1 cellular context compared by ENCODE assay signal in genomic region chr9:27572036-27572435, GRCh38.
TF ChIP-seq lines count a peak whose summit lies in the region.

No MANE protein-coding gene starts in this region.

TF ChIP-seq in WTC11, 78 proteins besides CTCF, POLR2A, EP300 and RAD21 (continued from another document):
- TF ChIP-seq ZBTB43 (CRISPR knock-in tag; IDR thresholded peaks at IDR 0.05) (no peak), ATF6 (CRISPR knock-in tag; IDR thresholded peaks at IDR 0.05) (no peak), PRDM15 (CRISPR knock-in tag; IDR thresholded peaks at IDR 0.05) (no peak)
- TF ChIP-seq, protein P1, sequence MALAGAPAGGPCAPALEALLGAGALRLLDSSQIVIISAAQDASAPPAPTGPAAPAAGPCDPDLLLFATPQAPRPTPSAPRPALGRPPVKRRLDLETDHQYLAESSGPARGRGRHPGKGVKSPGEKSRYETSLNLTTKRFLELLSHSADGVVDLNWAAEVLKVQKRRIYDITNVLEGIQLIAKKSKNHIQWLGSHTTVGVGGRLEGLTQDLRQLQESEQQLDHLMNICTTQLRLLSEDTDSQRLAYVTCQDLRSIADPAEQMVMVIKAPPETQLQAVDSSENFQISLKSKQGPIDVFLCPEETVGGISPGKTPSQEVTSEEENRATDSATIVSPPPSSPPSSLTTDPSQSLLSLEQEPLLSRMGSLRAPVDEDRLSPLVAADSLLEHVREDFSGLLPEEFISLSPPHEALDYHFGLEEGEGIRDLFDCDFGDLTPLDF (CRISPR knock-in tag; IDR thresholded peaks at IDR 0.05), result no peak
